ENCODE assay signal across 9 cellular contexts in genomic region chr11:44601471-44602370, GRCh38.
A peak's percentile ranks its signal among the peaks of the same experiment; 100 is the strongest.
DNase-seq lines count a peak whose midpoint lies in the region; ATAC-seq and TF ChIP-seq lines count a peak whose summit lies in the region.
"Had no signal": no experiment of that assay in that cellular context is flagged by ENCODE, and none has a peak within 500 bp of the region (broad histone marks: within the 10 kb centered on the region; RNA-seq: fewer than 3 reads in every experiment).

No MANE protein-coding gene starts in this region.

- H3K9me3 ChIP-seq in tibial artery, result no peaks in the 10 kb centered on the region

- H3K4me3 ChIP-seq in tibial artery, result no peak overlapping the region
- H3K4me3 ChIP-seq: SJSA1 had no signal

- peak overlapping the region; percentile 88 for H3K27ac Mint-ChIP-seq in activated naive CD8-positive, alpha-beta T cell treated with anti-CD3 and anti-CD28 coated beads, Interleukin-2, amount 50 U/mL, for 24 hours

- TF ChIP-seq CTCF in tibial artery (IDR thresholded peaks at IDR 0.05), result no peak

- H3K4me1 Mint-ChIP-seq in activated naive CD8-positive, alpha-beta T cell treated with anti-CD3 and anti-CD28 coated beads, Interleukin-2, amount 50 U/mL, for 24 hours, result peaks cover 97% of the 10 kb centered on the region

- peak overlapping the region; percentile 82 to 84 for H3K27ac ChIP-seq in tibial artery
- H3K27ac ChIP-seq: SJSA1 had no signal

- intact Hi-C loops in tibial artery (cut with DNase I; ENCODE audit: low total_unique reads), result loop anchor here (5.0 kb wide), 1 partner anchor 34 kb away; the partner anchor contains the start of gene CD82

- H3K36me3 ChIP-seq in tibial artery, result peaks cover 0 to 29% (median 0%) of the 10 kb centered on the region in 3 donors
- H3K36me3 ChIP-seq: SJSA1 had no signal

- H3K27me3 ChIP-seq in tibial artery, result no peaks in the 10 kb centered on the region
- H3K27me3 ChIP-seq: SJSA1 had no signal

- H3K9me3 Mint-ChIP-seq in activated naive CD8-positive, alpha-beta T cell treated with anti-CD3 and anti-CD28 coated beads, Interleukin-2, amount 50 U/mL, for 24 hours, result no peaks in the 10 kb centered on the region

- H3K4me3 Mint-ChIP-seq in activated naive CD8-positive, alpha-beta T cell treated with anti-CD3 and anti-CD28 coated beads, Interleukin-2, amount 50 U/mL, for 24 hours, result peak overlapping the region; percentile 58

- peak; percentile 31 for ATAC-seq in HG03039 (IDR thresholded peaks at IDR 0.05; ENCODE audit: unreplicated experiment)
- peak; percentile 53 for ATAC-seq in activated naive CD8-positive, alpha-beta T cell treated with anti-CD3 and anti-CD28 coated beads, Interleukin-2, amount 50 U/mL, for 24 hours

- peaks cover 76% of the 10 kb centered on the region for H3K36me3 Mint-ChIP-seq in activated naive CD8-positive, alpha-beta T cell treated with anti-CD3 and anti-CD28 coated beads, Interleukin-2, amount 50 U/mL, for 24 hours (ENCODE audit: low read depth)

- DNase-seq in activated naive CD4-positive, alpha-beta T cell treated with Interleukin-2 at 50 U/mL for 16 hours, result peak; percentile 40
- no peak for DNase-seq in activated naive CD4-positive, alpha-beta T cell (lab: John Stamatoyannopoulos, UW)
- DNase-seq in activated naive CD8-positive, alpha-beta T cell treated with anti-CD3 and anti-CD28 coated beads, Interleukin-2, amount 50 U/mL, for 24 hours, result peak; percentile 53
- DNase-seq in tibial artery (peak in 1 of 2 donors; percentile 66), DMS79 treated with DMSO at 0.1 percent for 48 hours (lab: John Stamatoyannopoulos, UW) (no peak), NCI-H187 (lab: John Stamatoyannopoulos, UW) (no peak), cortex of kidney (lab: John Stamatoyannopoulos, UW) (no peak)

- peaks cover 0 to 100% (median 84%) of the 10 kb centered on the region in 4 donors for H3K4me1 ChIP-seq in tibial artery

- no peaks in the 10 kb centered on the region for H3K27me3 Mint-ChIP-seq in activated naive CD8-positive, alpha-beta T cell treated with anti-CD3 and anti-CD28 coated beads, Interleukin-2, amount 50 U/mL, for 24 hours

Comparison
In these comparisons a context has a peak if more than half of its experiments do, and no peak if none do; other contexts are left out.
1. DNase-seq: peak in activated naive CD4-positive, alpha-beta T cell treated with Interleukin-2 at 50 U/mL for 16 hours (single experiment) and activated naive CD8-positive, alpha-beta T cell treated with anti-CD3 and anti-CD28 coated beads, Interleukin-2, amount 50 U/mL, for 24 hours (single experiment); none in activated naive CD4-positive, alpha-beta T cell (0 of 4), DMS79 treated with DMSO at 0.1 percent for 48 hours (single experiment), NCI-H187 (0 of 2) and cortex of kidney (single experiment).